In genomic region chr3:106711650-106712049, GRCh38 we compare ENCODE assay signal across 20 cellular contexts.
A peak's percentile ranks its signal among the peaks of the same experiment; 100 is the strongest.
DNase-seq lines count a peak whose midpoint lies in the region; ATAC-seq and TF ChIP-seq lines count a peak whose summit lies in the region.
"Had no signal": no experiment of that assay in that cellular context is flagged by ENCODE, and none has a peak within 500 bp of the region (broad histone marks: within the 10 kb centered on the region; RNA-seq: fewer than 3 reads in every experiment).

No MANE protein-coding gene starts in this region.

- H4K20me1 ChIP-seq in GM23248 (ENCODE audit: insufficient read depth), result no peaks in the 10 kb centered on the region

- intact Hi-C loops in A673 (cut with micrococcal nuclease; ENCODE audit: unreplicated experiment), result loop anchor here (2.0 to 10.0 kb wide), 2 partner anchors 77 to 627 kb away; no protein-coding TSS in a partner anchor

- peak overlapping the region; percentile 75 for H3K27ac ChIP-seq in A673 (ENCODE audit: low read depth, low read length, poor library complexity, severe bottlenecking)
- H3K27ac ChIP-seq in GM23248, result 0 out of 2 replicates have a peak overlapping the region, but pooled peaks have one; percentile 1
- H3K27ac ChIP-seq: coronary artery, neutrophil, skin epidermis, uterus had no signal

- H3K36me3 ChIP-seq in A673 (ENCODE audit: insufficient read depth, low read length, poor library complexity, severe bottlenecking), result peaks cover 13% of the 10 kb centered on the region
- no peaks in the 10 kb centered on the region for H3K36me3 ChIP-seq in GM23248 (ENCODE audit: low read depth)
- H3K36me3 ChIP-seq: HAP-1, neutrophil, uterus had no signal

- POLR2A ChIA-PET in A673 (lab: Charles Lee; ENCODE audit: low non-redundant PET), result interaction anchor here (0.7 kb wide), 1 partner anchor 1352 kb away, joined by 3 read pairs; no protein-coding TSS in a partner anchor

- peaks cover 8% of the 10 kb centered on the region; the same call in 1 of the 2 replicates for H3F3A ChIP-seq in GM23248 (ENCODE audit: insufficient read depth)

- WGBS in GM23248 (ENCODE audit: low coverage in 1 of 2, low lambda C conversion rate in 2 of 2, missing lambda C conversion rate in 2 of 2), 2 experiments, result 0 to 3% methylated on average over 1 of the region's 1 CpG

- peak; percentile 32 for DNase-seq in A673 (ENCODE audit: low spot score)
- peak; percentile 60 for DNase-seq in GM23248
- DNase-seq in hepatic stellate cell (ENCODE audit: low spot score), result peak; percentile 19
- no peak for DNase-seq in NCI-H345 treated with DMSO at 0.1 percent for 48 hours (lab: John Stamatoyannopoulos, UW; ENCODE audit: unreplicated experiment)
- no peak for DNase-seq in activated T-cell treated with anti-CD3 and anti-CD28 coated beads for 4 hours
- no peak for DNase-seq in NCI-H1417 treated with DMSO at 0.1 percent for 48 hours (lab: John Stamatoyannopoulos, UW)
- DNase-seq: activated CD4-positive, alpha-beta T cell treated with anti-CD3 and anti-CD28 coated beads, Interleukin-2, amount 50 U/mL, for 1 hour; activated naive CD8-positive, alpha-beta T cell treated with anti-CD3 and anti-CD28 coated beads, Interleukin-2, amount 50 U/mL, for 24 hours; activated T-cell treated with anti-CD3 and anti-CD28 coated beads, Interleukin-2, amount 50 U/mL, for 4 hours; NCI-H2171; NK-92 treated with Interleukin-12 subunit alpha and Interleukin-12 subunit beta, amount 100 ng/mL, for 24 hours; SHP77; uterus had no signal

- BruUV-seq in A673 (replicated peaks; lab: Mats Ljungman, UMichigan), result no TSS peak

- peak overlapping the region; percentile 17 for H3K4me2 ChIP-seq in GM23248 (ENCODE audit: unreplicated experiment)

- H3K9ac ChIP-seq in GM23248, result no peak overlapping the region

- H3K4me3 ChIP-seq in A673 (ENCODE audit: low read depth, low read length, poor library complexity, severe bottlenecking) (no peak overlapping the region), GM23248 (peak overlapping the region; percentile 24; the same call in 1 of the 2 replicates)
- H3K4me3 ChIP-seq: coronary artery, HAP-1, skin epidermis, uterus had no signal

- H3K27me3 ChIP-seq in A673 (replicated peaks; ENCODE audit: insufficient read depth, low read depth, low read length, poor library complexity) (no peaks in the 10 kb centered on the region), GM23248 (replicated peaks; ENCODE audit: insufficient read depth) (no peaks in the 10 kb centered on the region)
- H3K27me3 ChIP-seq: neutrophil, uterus had no signal

- no peaks in the 10 kb centered on the region for H3K9me2 ChIP-seq in GM23248 (ENCODE audit: insufficient read depth)

- CTCF ChIA-PET in A673 (lab: Charles Lee), result no interaction called here

- H3K9me3 ChIP-seq in A673 (ENCODE audit: low read depth, low read length, poor library complexity, severe bottlenecking), result peaks cover 11% of the 10 kb centered on the region
- no peaks in the 10 kb centered on the region for H3K9me3 ChIP-seq in GM23248 (ENCODE audit: low read depth)
- H3K9me3 ChIP-seq: HAP-1, neutrophil, uterus had no signal

- H3K79me2 ChIP-seq in GM23248 (ENCODE audit: insufficient read depth), result no peaks in the 10 kb centered on the region

- peak overlapping the region; percentile 25; the same call in 1 of the 2 replicates for H2AFZ ChIP-seq in GM23248

- in situ Hi-C loops in GM23248 (cut with MboI), result no loop called here

- H3K4me1 ChIP-seq in A673 (ENCODE audit: insufficient read depth, low read length, poor library complexity, severe bottlenecking) (peaks cover 35% of the 10 kb centered on the region), GM23248 (ENCODE audit: insufficient read depth) (peaks cover 17% of the 10 kb centered on the region)
- H3K4me1 ChIP-seq: HAP-1, uterus had no signal

- ATAC-seq in SK-N-SH treated with all-trans-retinoic acid at 6 μM for 48 hours, result peak; percentile 83
- ATAC-seq in HG03196 (IDR thresholded peaks at IDR 0.05; ENCODE audit: unreplicated experiment), result no peak
- ATAC-seq: activated naive CD8-positive, alpha-beta T cell treated with anti-CD3 and anti-CD28 coated beads, Interleukin-2, amount 50 U/mL, for 24 hours; activated T-cell treated with anti-CD3 and anti-CD28 coated beads, Interleukin-2, amount 50 U/mL, for 4 hours; esophagus mucosa had no signal

- no peak for TF ChIP-seq CTCF in A673 (conservative IDR thresholded peaks at IDR 0.05; ENCODE audit: low read depth, low read length)

TF ChIP-seq in SK-N-SH treated with all-trans-retinoic acid at 6 μM for 48 hours, 23 proteins besides CTCF, POLR2A, EP300 and RAD21:
- no peak for TF ChIP-seq TSHZ2 (CRISPR knock-in tag; IDR thresholded peaks at IDR 0.05)
- TF ChIP-seq ZFP30 (CRISPR knock-in tag; IDR thresholded peaks at IDR 0.05), result no peak
- TF ChIP-seq ISL1 (CRISPR knock-in tag; IDR thresholded peaks at IDR 0.05), result peak; percentile 75
- 0 out of 2 replicates have a peak, but pooled peaks have one; percentile 67 for TF ChIP-seq CREB5 (CRISPR knock-in tag; IDR thresholded peaks at IDR 0.05; ENCODE audit: low read depth)
- TF ChIP-seq GLIS3 (CRISPR knock-in tag; IDR thresholded peaks at IDR 0.05), result no peak
- no peak for TF ChIP-seq SNAI2 (CRISPR knock-in tag; IDR thresholded peaks at IDR 0.05)
- no peak for TF ChIP-seq ESRRG (CRISPR knock-in tag; IDR thresholded peaks at IDR 0.05)
- TF ChIP-seq ZFP3 (CRISPR knock-in tag; IDR thresholded peaks at IDR 0.05), result no peak
TF ChIP-seq in SK-N-SH treated with all-trans-retinoic acid at 6 μM for 48 hours: peak in this region for 2.

Comparison
In these comparisons a context has a peak if more than half of its experiments do, and no peak if none do; other contexts are left out.
1. DNase-seq: peak in A673 (single experiment), GM23248 (single experiment) and hepatic stellate cell (single experiment); none in NCI-H345 treated with DMSO at 0.1 percent for 48 hours (single experiment), activated T-cell treated with anti-CD3 and anti-CD28 coated beads for 4 hours (single experiment) and NCI-H1417 treated with DMSO at 0.1 percent for 48 hours (single experiment).